In the genomic region with DNA sequence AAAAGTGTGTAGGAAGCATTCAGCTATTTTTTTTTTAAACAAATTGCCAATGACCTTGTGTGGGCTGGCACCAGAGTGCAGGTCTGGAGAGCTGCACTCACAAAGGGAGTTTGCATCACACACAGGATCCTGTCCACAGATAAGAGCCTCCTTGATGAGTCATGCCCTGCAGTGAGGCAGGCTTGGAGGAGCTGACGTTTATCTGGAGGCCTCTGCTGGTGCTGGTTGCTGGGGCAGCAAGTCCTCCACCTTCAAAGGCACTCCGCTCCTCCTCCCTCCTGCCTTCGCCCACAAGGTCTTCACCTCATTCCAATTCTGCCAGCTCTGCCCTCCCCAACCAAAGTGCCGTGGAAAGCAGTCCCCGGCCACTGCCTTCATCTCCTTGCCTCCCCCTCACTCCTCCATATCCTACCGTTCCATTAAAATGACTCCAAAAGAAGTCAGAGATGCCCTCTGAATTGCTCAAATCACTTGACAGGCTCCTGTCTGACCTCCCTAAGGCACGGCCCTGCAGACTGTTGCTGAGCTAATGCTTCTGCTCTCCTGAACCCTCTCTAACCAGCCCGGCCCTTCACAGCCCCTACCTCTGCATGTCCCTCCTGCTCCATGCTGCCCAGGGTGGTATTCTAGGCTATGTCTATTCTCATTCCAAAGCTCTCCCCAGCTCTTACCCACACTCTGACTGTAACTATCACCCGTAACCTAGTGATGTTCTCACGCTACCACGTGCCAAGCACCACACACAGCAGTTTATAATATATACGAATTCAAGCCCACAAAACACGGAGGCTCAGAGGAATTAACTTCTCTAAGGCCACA, we compare ENCODE assay signal across 8 cellular contexts. TPM values are rescaled to one million over a fixed set of nuclear protein-coding genes. Genes with fewer than 3 reads are reported as not detected.
DNase-seq lines count a peak whose midpoint lies in the region; ATAC-seq lines count a peak whose summit lies in the region.

No MANE protein-coding gene starts in this region.

- intact Hi-C loops in sciatic nerve (cut with DNase I) = no loop called here

- peak; percentile 87 for DNase-seq in DMS79 treated with DMSO at 0.1 percent for 48 hours (lab: John Stamatoyannopoulos, UW)
- DNase-seq in NCI-H2227 (lab: John Stamatoyannopoulos, UW; ENCODE audit: unreplicated experiment) = peak; percentile 78
- DNase-seq in activated CD8-positive, alpha-beta memory T cell treated with anti-CD3 and anti-CD28 coated beads, Interleukin-2, amount 50 U/mL, for 24 hours (ENCODE audit: extremely low read depth) = peak; percentile 24
- DNase-seq in fibroblast of peridontal ligament (ENCODE audit: extremely low read depth) = peak; percentile 73
- DNase-seq in sciatic nerve (ENCODE audit: low spot score) = no peak
- no peak for DNase-seq in mesenteric fat pad (ENCODE audit: low spot score)

- ATAC-seq in sciatic nerve = peak; percentile 89
- ATAC-seq in HG03045 (IDR thresholded peaks at IDR 0.05; ENCODE audit: unreplicated experiment) = no peak
- no peak for ATAC-seq in GM21786 (IDR thresholded peaks at IDR 0.05; ENCODE audit: unreplicated experiment)

RNA-seq across cellular contexts. Expression of a gene that starts 30.9 kb away (rescaled TPM):
- 11.4 TPM for total RNA-seq in sciatic nerve
- 5.9 TPM for total RNA-seq in mesenteric fat pad

Comparison
In these comparisons a context has a peak if more than half of its experiments do, and no peak if none do; other contexts are left out.
1. DNase-seq: peak in DMS79 treated with DMSO at 0.1 percent for 48 hours (single experiment), NCI-H2227 (single experiment), activated CD8-positive, alpha-beta memory T cell treated with anti-CD3 and anti-CD28 coated beads, Interleukin-2, amount 50 U/mL, for 24 hours (single experiment) and fibroblast of peridontal ligament (single experiment); none in sciatic nerve (single experiment) and mesenteric fat pad (single experiment).